In genomic region chr6:134669531-134669930, GRCh38 we compare ENCODE assay signal across 18 cellular contexts.
"Had no signal": no experiment of that assay in that cellular context is flagged by ENCODE, and none has a peak within 500 bp of the region (broad histone marks: within the 10 kb centered on the region; RNA-seq: fewer than 3 reads in every experiment).

No MANE protein-coding gene starts in this region.

- H3K36me3 ChIP-seq: ascending aorta, breast epithelium, gastrocnemius medialis, left lung, prostate gland, tibial nerve had no signal

- DNase-seq: activated CD4-positive, alpha-beta T cell treated with anti-CD3 and anti-CD28 coated beads, Interleukin-2, amount 10 ng/mL, durations not matched to agents 7 days and 5 days; activated CD8-positive, alpha-beta memory T cell treated with anti-CD3 and anti-CD28 coated beads, Interleukin-2, amount 50 U/mL, for 4 hours; activated effector memory CD4-positive, alpha-beta T cell treated with Interleukin-2 at 50 U/mL for 16 hours; activated naive CD4-positive, alpha-beta T cell treated with anti-CD3 and anti-CD28 coated beads, Interleukin-2, amount 10 ng/mL, durations not matched to agents 7 days and 5 days; activated T-cell treated with anti-CD3 and anti-CD28 coated beads, Interleukin-2, amount 50 U/mL, for 4 hours; effector CD4-positive, alpha-beta T cell; gastrocnemius medialis; head of caudate nucleus; kidney; left lung; right cardiac atrium had no signal

- H3K4me1 ChIP-seq: ascending aorta, breast epithelium, gastrocnemius medialis, left lung, prostate gland, tibial nerve had no signal

- H3K4me1 Mint-ChIP-seq: activated naive CD4-positive, alpha-beta T cell treated with anti-CD3 and anti-CD28 coated beads, Interleukin-2, amount 10 ng/mL, durations not matched to agents 7 days and 5 days had no signal

- H3K27me3 ChIP-seq: ascending aorta, breast epithelium, gastrocnemius medialis, left lung, tibial nerve had no signal

- H3K27me3 Mint-ChIP-seq: activated CD4-positive, alpha-beta T cell treated with anti-CD3 and anti-CD28 coated beads, Interleukin-2, amount 10 ng/mL, durations not matched to agents 7 days and 5 days; activated naive CD4-positive, alpha-beta T cell treated with anti-CD3 and anti-CD28 coated beads, Interleukin-2, amount 10 ng/mL, durations not matched to agents 7 days and 5 days; stimulated activated naive CD8-positive, alpha-beta T cell treated with anti-CD3 and anti-CD28 coated beads, Interleukin-15, Interleukin-2, amounts not matched to agents 100 ng/mL and 50 ng/mL, for 24 hours had no signal

- H3K27ac Mint-ChIP-seq: activated CD4-positive, alpha-beta T cell treated with anti-CD3 and anti-CD28 coated beads, Interleukin-2, amount 10 ng/mL, durations not matched to agents 7 days and 5 days; activated naive CD4-positive, alpha-beta T cell treated with anti-CD3 and anti-CD28 coated beads, Interleukin-2, amount 10 ng/mL, durations not matched to agents 7 days and 5 days; stimulated activated naive CD8-positive, alpha-beta T cell treated with anti-CD3 and anti-CD28 coated beads, Interleukin-15, Interleukin-2, amounts not matched to agents 100 ng/mL and 50 ng/mL, for 24 hours had no signal

- H3K9me3 ChIP-seq: ascending aorta, breast epithelium, gastrocnemius medialis, left lung, prostate gland, tibial nerve had no signal

- H3K4me3 ChIP-seq: ascending aorta, breast epithelium, gastrocnemius medialis, left lung, prostate gland, tibial nerve had no signal

- FAIRE-seq: kidney, urothelium cell line had no signal

- H3K27ac ChIP-seq: ascending aorta, breast epithelium, gastrocnemius medialis, left lung, prostate gland, tibial nerve had no signal

- H3K4me3 Mint-ChIP-seq: activated CD4-positive, alpha-beta T cell treated with anti-CD3 and anti-CD28 coated beads, Interleukin-2, amount 10 ng/mL, durations not matched to agents 7 days and 5 days; activated naive CD4-positive, alpha-beta T cell treated with anti-CD3 and anti-CD28 coated beads, Interleukin-2, amount 10 ng/mL, durations not matched to agents 7 days and 5 days; activated T-cell treated with anti-CD3 and anti-CD28 coated beads, Interleukin-2, amount 50 U/mL, for 4 hours; neural crest cell; stimulated activated naive CD8-positive, alpha-beta T cell treated with anti-CD3 and anti-CD28 coated beads, Interleukin-15, Interleukin-2, amounts not matched to agents 100 ng/mL and 50 ng/mL, for 24 hours had no signal

- H3K9me3 Mint-ChIP-seq: activated CD4-positive, alpha-beta T cell treated with anti-CD3 and anti-CD28 coated beads, Interleukin-2, amount 10 ng/mL, durations not matched to agents 7 days and 5 days; activated naive CD4-positive, alpha-beta T cell treated with anti-CD3 and anti-CD28 coated beads, Interleukin-2, amount 10 ng/mL, durations not matched to agents 7 days and 5 days; activated T-cell treated with anti-CD3 and anti-CD28 coated beads, Interleukin-2, amount 50 U/mL, for 4 hours; neural crest cell; stimulated activated naive CD8-positive, alpha-beta T cell treated with anti-CD3 and anti-CD28 coated beads, Interleukin-15, Interleukin-2, amounts not matched to agents 100 ng/mL and 50 ng/mL, for 24 hours had no signal

- H3K36me3 Mint-ChIP-seq: activated naive CD4-positive, alpha-beta T cell treated with anti-CD3 and anti-CD28 coated beads, Interleukin-2, amount 10 ng/mL, durations not matched to agents 7 days and 5 days had no signal
